12 cellular contexts compared by ENCODE assay signal in the genomic region with DNA sequence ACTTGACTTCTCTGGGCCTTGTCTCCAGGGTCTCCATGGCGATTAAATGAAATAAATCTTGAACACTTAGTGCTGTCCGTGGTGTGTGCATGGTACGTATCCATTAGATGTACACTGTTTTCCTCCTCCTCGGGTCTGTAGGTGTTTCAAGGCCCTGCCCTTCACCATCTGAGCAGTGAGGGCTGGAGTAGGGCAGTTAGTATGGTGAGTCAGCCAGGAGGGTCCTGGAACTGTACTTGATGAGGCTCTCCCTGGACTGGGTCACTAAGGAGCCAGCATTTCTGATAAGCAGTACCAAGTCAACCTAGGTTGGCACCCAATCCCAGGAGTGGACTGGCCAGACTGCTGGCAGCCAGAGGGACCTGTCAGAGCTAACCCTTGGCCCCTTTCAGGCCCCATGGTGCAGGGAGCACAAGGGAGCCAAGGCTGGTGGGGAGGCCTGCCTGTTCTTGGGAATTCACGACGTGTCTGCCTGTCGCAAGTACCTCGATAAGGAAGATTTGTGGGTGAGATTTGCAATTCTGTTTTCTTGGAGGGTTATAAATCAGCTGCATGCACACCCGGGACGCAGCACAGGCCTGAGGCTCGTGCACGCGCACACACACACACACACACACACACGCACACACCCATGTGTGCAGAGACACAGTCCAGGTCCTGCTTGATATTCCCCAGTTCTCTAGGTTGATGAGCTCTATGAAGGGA.
A peak's percentile ranks its signal among the peaks of the same experiment; 100 is the strongest.
DNase-seq lines count a peak whose midpoint lies in the region; ATAC-seq and TF ChIP-seq lines count a peak whose summit lies in the region.
"Had no signal": no experiment of that assay in that cellular context is flagged by ENCODE, and none has a peak within 500 bp of the region (broad histone marks: within the 10 kb centered on the region; RNA-seq: fewer than 3 reads in every experiment).

No MANE protein-coding gene starts in this region.

- H3F3A ChIP-seq in SK-N-SH (replicated peaks; ENCODE audit: insufficient read depth): peaks cover 42% of the 10 kb centered on the region

- peaks cover 60 to 96% of the 10 kb centered on the region in 2 experiments for H3K4me1 ChIP-seq in SK-N-SH (ENCODE audit: control insufficient read depth in 1 of 2, insufficient read depth in 2 of 2, low read depth in 1 of 2, low read length in 1 of 2)
- H3K4me1 ChIP-seq in fibroblast of lung (ENCODE audit: control insufficient read depth, extremely low read depth, insufficient read depth, low read length): peaks cover 72% of the 10 kb centered on the region
- peaks cover 100% of the 10 kb centered on the region for H3K4me1 ChIP-seq in vagina

- peaks cover 69% of the 10 kb centered on the region for H3K79me2 ChIP-seq in SK-N-SH (ENCODE audit: insufficient read depth)
- peaks cover 29% of the 10 kb centered on the region for H3K79me2 ChIP-seq in fibroblast of lung (ENCODE audit: control insufficient read depth, insufficient read depth, low read length)

- peak overlapping the region; percentile 8 to 56 (median 30) for H3K4me3 Mint-ChIP-seq in nephron
- H3K4me3 Mint-ChIP-seq: activated naive CD4-positive, alpha-beta T cell treated with anti-CD3 and anti-CD28 coated beads for 36 hours had no signal

- POLR2A ChIA-PET in SK-N-SH (lab: Yijun Ruan, JAX): no interaction called here

- no peak for TF ChIP-seq CTCF in SK-N-SH (IDR thresholded peaks at IDR 0.05)
- TF ChIP-seq CTCF in fibroblast of lung (conservative IDR thresholded peaks at IDR 0.05 in 1 of 2, IDR thresholded peaks at IDR 0.05 in 1 of 2; ENCODE audit: low read depth in 1 of 2, low read length in 2 of 2): no peak
- no peak for TF ChIP-seq CTCF in nephron (IDR thresholded peaks at IDR 0.05; ENCODE audit: unreplicated experiment in 3 of 3)
- no peak for TF ChIP-seq CTCF in vagina (IDR thresholded peaks at IDR 0.05)

- H3K4me1 Mint-ChIP-seq in nephron: peaks cover 86% of the 10 kb centered on the region

- H3K4me3 ChIP-seq in SK-N-SH (ENCODE audit: low read depth in 2 of 2, low read length in 1 of 2): no peak overlapping the region
- no peak overlapping the region for H3K4me3 ChIP-seq in fibroblast of lung (replicated peaks in 1 of 4; ENCODE audit: control extremely low read depth in 1 of 4, insufficient read depth in 1 of 4, low read depth in 3 of 4, low read length in 4 of 4)
- H3K4me3 ChIP-seq in vagina: no peak overlapping the region
- H3K4me3 ChIP-seq: ovary had no signal

- TF ChIP-seq EP300 in SK-N-SH (IDR thresholded peaks at IDR 0.05; ENCODE audit: borderline replicate concordance in 1 of 2, low read depth in 1 of 2, low read length in 1 of 2): peak in 1 of 2 experiments; percentile 54; a peak in 1 of 4 replicates

- no peaks in the 10 kb centered on the region for H3K9me2 ChIP-seq in SK-N-SH

- peak overlapping the region; percentile 61 to 91 (median 87) for H3K27ac Mint-ChIP-seq in nephron
- H3K27ac Mint-ChIP-seq: activated naive CD4-positive, alpha-beta T cell treated with anti-CD3 and anti-CD28 coated beads for 36 hours had no signal

- H3K36me3 ChIP-seq in SK-N-SH (replicated peaks in 1 of 2; ENCODE audit: control insufficient read depth in 1 of 2, insufficient read depth in 2 of 2, low read length in 1 of 2): peaks cover 5 to 10% of the 10 kb centered on the region in 2 experiments
- H3K36me3 ChIP-seq in fibroblast of lung (ENCODE audit: control insufficient read depth, insufficient read depth, low read length): peaks cover 21% of the 10 kb centered on the region
- no peaks in the 10 kb centered on the region for H3K36me3 ChIP-seq in vagina
- H3K36me3 ChIP-seq: ovary had no signal

- intact Hi-C loops in vagina (cut with DNase I): no loop called here

- H3K9me3 ChIP-seq in SK-N-SH: no peaks in the 10 kb centered on the region
- H3K9me3 ChIP-seq in fibroblast of lung (ENCODE audit: control insufficient read depth, insufficient read depth, low read depth, low read length): no peaks in the 10 kb centered on the region
- H3K9me3 ChIP-seq in vagina: no peaks in the 10 kb centered on the region
- H3K9me3 ChIP-seq: ovary had no signal

- peaks cover 35% of the 10 kb centered on the region; the same call in 1 of the 2 replicates for H4K20me1 ChIP-seq in SK-N-SH (ENCODE audit: insufficient read depth)
- H4K20me1 ChIP-seq in fibroblast of lung (ENCODE audit: control insufficient read depth, extremely low read depth, insufficient read depth, low read length): no peaks in the 10 kb centered on the region

- peak overlapping the region; percentile 81 to 100 for H3K27ac ChIP-seq in SK-N-SH (ENCODE audit: low read depth in 2 of 2, low read length in 1 of 2)
- H3K27ac ChIP-seq in fibroblast of lung (ENCODE audit: insufficient read depth, low read length): peak overlapping the region; percentile 31
- peak overlapping the region; percentile 73 for H3K27ac ChIP-seq in vagina

- H2AFZ ChIP-seq in SK-N-SH (ENCODE audit: low read depth) (no peak overlapping the region), fibroblast of lung (ENCODE audit: low read length) (no peak overlapping the region)

- peaks cover 6% of the 10 kb centered on the region for H3K36me3 Mint-ChIP-seq in nephron (ENCODE audit: low read depth)

- H3K9ac ChIP-seq in SK-N-SH: no peak overlapping the region
- H3K9ac ChIP-seq in fibroblast of lung (ENCODE audit: insufficient read depth, low read length): no peak overlapping the region

- H3K27me3 Mint-ChIP-seq in nephron (ENCODE audit: low read depth): peaks cover 5% of the 10 kb centered on the region

- H3K27me3 ChIP-seq in SK-N-SH (ENCODE audit: insufficient read depth) (no peaks in the 10 kb centered on the region), fibroblast of lung (ENCODE audit: control insufficient read depth, insufficient read depth, low read length) (no peaks in the 10 kb centered on the region), vagina (no peaks in the 10 kb centered on the region)
- H3K27me3 ChIP-seq: ovary had no signal

- DNase-seq in SK-N-SH (no peak), fibroblast of lung (ENCODE audit: low read depth in 2 of 2) (peak in 1 of 2 donors; percentile 44), vagina (ENCODE audit: extremely low spot score in 2 of 2) (no peak), COLO668 (lab: John Stamatoyannopoulos, UW; ENCODE audit: unreplicated experiment) (no peak), HPDE6-E6E7 (ENCODE audit: extremely low spot score) (no peak)
- DNase-seq: activated naive CD4-positive, alpha-beta T cell treated with anti-CD3 and anti-CD28 coated beads for 36 hours; effector CD8-positive, alpha-beta T cell; NCI-H1694 treated with DMSO at 0.1 percent for 48 hours; ovary had no signal

- WGBS in SK-N-SH (ENCODE audit: low lambda C conversion rate): 67% methylated on average over 9 of the region's 14 CpGs

- H3K4me2 ChIP-seq in SK-N-SH (peak overlapping the region; percentile 65; the same call in 1 of the 2 replicates), fibroblast of lung (ENCODE audit: extremely low read depth, insufficient read depth, low read length) (no peak overlapping the region)

- CTCF ChIA-PET in SK-N-SH (lab: Yijun Ruan, JAX): interaction anchor here (0.8 to 13.4 kb wide), 6 partner anchors 8 to 1136 kb away, joined by 3 to 136 read pairs (median 6); no protein-coding TSS in a partner anchor

- no peak for TF ChIP-seq POLR2A in vagina (IDR thresholded peaks at IDR 0.05)

- no peaks in the 10 kb centered on the region for H3K9me3 Mint-ChIP-seq in nephron
- H3K9me3 Mint-ChIP-seq: activated naive CD4-positive, alpha-beta T cell treated with anti-CD3 and anti-CD28 coated beads for 36 hours had no signal

- no peak for ATAC-seq in SK-N-SH treated with all-trans-retinoic acid at 6 μM for 48 hours
- ATAC-seq in HG03442 (IDR thresholded peaks at IDR 0.05; ENCODE audit: unreplicated experiment): no peak

- no peak for TF ChIP-seq RAD21 in SK-N-SH (IDR thresholded peaks at IDR 0.05; ENCODE audit: low read length)

TF ChIP-seq in SK-N-SH, 30 proteins besides CTCF, POLR2A, EP300 and RAD21 (continues in another document):
- TF ChIP-seq TCF12 (IDR thresholded peaks at IDR 0.05): no peak
- TF ChIP-seq FOXM1 (IDR thresholded peaks at IDR 0.05; ENCODE audit: low read depth): no peak
- TF ChIP-seq, protein P1, sequence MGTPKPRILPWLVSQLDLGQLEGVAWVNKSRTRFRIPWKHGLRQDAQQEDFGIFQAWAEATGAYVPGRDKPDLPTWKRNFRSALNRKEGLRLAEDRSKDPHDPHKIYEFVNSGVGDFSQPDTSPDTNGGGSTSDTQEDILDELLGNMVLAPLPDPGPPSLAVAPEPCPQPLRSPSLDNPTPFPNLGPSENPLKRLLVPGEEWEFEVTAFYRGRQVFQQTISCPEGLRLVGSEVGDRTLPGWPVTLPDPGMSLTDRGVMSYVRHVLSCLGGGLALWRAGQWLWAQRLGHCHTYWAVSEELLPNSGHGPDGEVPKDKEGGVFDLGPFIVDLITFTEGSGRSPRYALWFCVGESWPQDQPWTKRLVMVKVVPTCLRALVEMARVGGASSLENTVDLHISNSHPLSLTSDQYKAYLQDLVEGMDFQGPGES (IDR thresholded peaks at IDR 0.05; ENCODE audit: low read depth, low read length): no peak
- TF ChIP-seq CHD2 (IDR thresholded peaks at IDR 0.05; ENCODE audit: low read length, partially characterized antibody): no peak
- no peak for TF ChIP-seq RFX5 (IDR thresholded peaks at IDR 0.05; ENCODE audit: low read length)
- no peak for TF ChIP-seq MEF2A (IDR thresholded peaks at IDR 0.05; ENCODE audit: borderline replicate concordance, low read depth)
- TF ChIP-seq SIN3A (IDR thresholded peaks at IDR 0.05; ENCODE audit: borderline replicate concordance, low read depth, low read length): no peak
- TF ChIP-seq EZH2phosphoT487 (IDR thresholded peaks at IDR 0.05; ENCODE audit: borderline replicate concordance, low read depth): no peak

TF ChIP-seq in SK-N-SH treated with all-trans-retinoic acid at 6 μM for 48 hours, 23 proteins besides CTCF, POLR2A, EP300 and RAD21 (continues in another document):
- TF ChIP-seq ZC3H10 (CRISPR knock-in tag; IDR thresholded peaks at IDR 0.05) (no peak), POU6F1 (CRISPR knock-in tag; IDR thresholded peaks at IDR 0.05; ENCODE audit: borderline replicate concordance, low read depth) (no peak)

Comparison
In these comparisons a context has a peak if more than half of its experiments do, and no peak if none do; other contexts are left out.
1. H3K27ac ChIP-seq: peak in every context shown above with its lines; median percentile 90 in SK-N-SH; 73 in vagina; 31 in fibroblast of lung.